ENCODE assay signal across 8 cellular contexts in the genomic region with DNA sequence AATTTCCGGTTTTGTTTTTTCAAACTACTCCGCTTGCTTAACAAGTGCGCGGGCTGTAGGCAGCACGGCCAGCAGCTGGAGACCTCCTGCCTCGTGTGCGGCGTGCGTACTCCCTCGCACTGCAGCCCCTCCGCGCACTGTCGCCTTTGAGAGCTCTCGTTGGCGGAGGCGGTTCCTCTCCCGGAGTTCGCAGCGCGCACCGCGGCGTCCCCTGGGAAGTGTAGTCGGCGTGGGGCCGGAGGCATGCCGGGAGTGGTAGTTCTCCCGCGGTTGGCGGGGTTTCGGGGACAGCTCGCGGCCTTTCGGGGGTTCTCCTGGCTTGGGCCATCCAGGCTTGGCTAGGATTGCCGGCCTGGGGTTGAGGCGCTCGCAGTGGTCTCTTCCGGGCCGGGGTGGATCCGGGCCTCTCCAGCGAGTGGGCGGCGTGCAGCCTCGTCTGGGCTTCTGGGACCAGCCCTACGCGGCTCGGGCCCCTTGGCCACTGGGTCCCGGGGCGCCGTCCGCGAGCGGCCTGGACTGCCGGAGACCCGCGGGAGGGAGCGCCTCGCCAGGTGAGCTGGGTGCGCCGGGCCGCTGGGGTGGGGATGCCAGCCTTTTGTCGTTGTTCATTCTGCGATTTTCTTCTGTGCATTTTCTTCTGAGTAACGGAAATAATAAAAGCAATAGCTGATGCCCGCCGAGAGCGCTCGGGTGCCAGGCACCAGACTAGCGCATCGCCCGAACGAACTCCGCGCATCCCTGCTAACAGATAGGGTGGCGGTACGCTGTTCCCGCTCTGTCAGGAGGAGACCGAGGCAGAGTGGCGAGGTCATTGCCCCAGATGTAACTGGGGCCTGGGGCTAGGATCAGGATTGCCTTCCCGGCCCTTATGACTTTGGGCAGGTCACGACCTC.
A peak's percentile ranks its signal among the peaks of the same experiment; 100 is the strongest.
DNase-seq lines count a peak whose midpoint lies in the region; ATAC-seq and TF ChIP-seq lines count a peak whose summit lies in the region.

A gene (plus strand): TSS at position 258 of the 893 bp plus-strand sequence. CDS start 1,696 bp downstream, outside the sequence.

- H3K4me3 ChIP-seq in AG09309 (ENCODE audit: control insufficient read depth, low read depth, low read length) (peak within 1 kb of the TSS; percentile 68), epithelial cell of esophagus (ENCODE audit: low read length) (peak within 1 kb of the TSS; percentile 72)

- TF ChIP-seq CTCF in AG09309 (IDR thresholded peaks at IDR 0.05; ENCODE audit: control insufficient read depth, insufficient read depth, low read depth, low read length, missing control alignments), result no peak
- TF ChIP-seq CTCF in epithelial cell of esophagus (IDR thresholded peaks at IDR 0.05; ENCODE audit: insufficient read depth, low read depth, low read length, missing control alignments), result no peak

- peaks cover 61% of the 10 kb centered on the region for H3K36me3 Mint-ChIP-seq in activated T-cell treated with anti-CD3 and anti-CD28 coated beads, Interleukin-2, amount 50 U/mL, for 24 hours (ENCODE audit: low read depth)

- H3K27ac Mint-ChIP-seq in activated T-cell treated with anti-CD3 and anti-CD28 coated beads, Interleukin-2, amount 50 U/mL, for 24 hours, result peak within 1 kb of the TSS; percentile 87

- H3K4me1 Mint-ChIP-seq in activated T-cell treated with anti-CD3 and anti-CD28 coated beads, Interleukin-2, amount 50 U/mL, for 24 hours (ENCODE audit: low read depth), result peaks cover 23% of the 10 kb centered on the region

- H3K9me3 Mint-ChIP-seq in activated T-cell treated with anti-CD3 and anti-CD28 coated beads, Interleukin-2, amount 50 U/mL, for 24 hours, result peaks cover 32% of the 10 kb centered on the region

- peaks cover 10% of the 10 kb centered on the region for H3K27me3 Mint-ChIP-seq in activated T-cell treated with anti-CD3 and anti-CD28 coated beads, Interleukin-2, amount 50 U/mL, for 24 hours

- DNase-seq in AG09309 (ENCODE audit: low read depth) (peak; percentile 33), NCI-H524 (lab: John Stamatoyannopoulos, UW) (peak; percentile 86 to 93), epithelial cell of esophagus (ENCODE audit: low read depth) (peak; percentile 86), midbrain (lab: John Stamatoyannopoulos, UW) (peak; percentile 90)
- DNase-seq in activated T-cell treated with anti-CD3 and anti-CD28 coated beads, Interleukin-2, amount 50 U/mL, for 24 hours, result peak; percentile 90
- peak; percentile 71 for DNase-seq in stimulated activated CD8-positive, alpha-beta memory T cell treated with anti-CD3 and anti-CD28 coated beads, Interleukin-12 subunit alpha, Interleukin-12 subunit beta, amount 100 ng/mL, for 24 hours (ENCODE audit: extremely low read depth)

- H3K4me3 Mint-ChIP-seq in activated T-cell treated with anti-CD3 and anti-CD28 coated beads, Interleukin-2, amount 50 U/mL, for 24 hours, result peak within 1 kb of the TSS; percentile 80

- ATAC-seq in GM21717 (IDR thresholded peaks at IDR 0.05; ENCODE audit: unreplicated experiment) (peak; percentile 90), GM19463 (IDR thresholded peaks at IDR 0.05; ENCODE audit: unreplicated experiment) (no peak)

Comparison
In these comparisons a context has a peak if more than half of its experiments do, and no peak if none do; other contexts are left out.
1. DNase-seq: peak in every context shown above with its lines; median percentile 90 in activated T-cell treated with anti-CD3 and anti-CD28 coated beads, Interleukin-2, amount 50 U/mL, for 24 hours; 90 in midbrain; 90 in NCI-H524; 86 in epithelial cell of esophagus; 71 in stimulated activated CD8-positive, alpha-beta memory T cell treated with anti-CD3 and anti-CD28 coated beads, Interleukin-12 subunit alpha, Interleukin-12 subunit beta, amount 100 ng/mL, for 24 hours; 33 in AG09309.